1 cellular context compared by ENCODE assay signal in the genomic region with DNA sequence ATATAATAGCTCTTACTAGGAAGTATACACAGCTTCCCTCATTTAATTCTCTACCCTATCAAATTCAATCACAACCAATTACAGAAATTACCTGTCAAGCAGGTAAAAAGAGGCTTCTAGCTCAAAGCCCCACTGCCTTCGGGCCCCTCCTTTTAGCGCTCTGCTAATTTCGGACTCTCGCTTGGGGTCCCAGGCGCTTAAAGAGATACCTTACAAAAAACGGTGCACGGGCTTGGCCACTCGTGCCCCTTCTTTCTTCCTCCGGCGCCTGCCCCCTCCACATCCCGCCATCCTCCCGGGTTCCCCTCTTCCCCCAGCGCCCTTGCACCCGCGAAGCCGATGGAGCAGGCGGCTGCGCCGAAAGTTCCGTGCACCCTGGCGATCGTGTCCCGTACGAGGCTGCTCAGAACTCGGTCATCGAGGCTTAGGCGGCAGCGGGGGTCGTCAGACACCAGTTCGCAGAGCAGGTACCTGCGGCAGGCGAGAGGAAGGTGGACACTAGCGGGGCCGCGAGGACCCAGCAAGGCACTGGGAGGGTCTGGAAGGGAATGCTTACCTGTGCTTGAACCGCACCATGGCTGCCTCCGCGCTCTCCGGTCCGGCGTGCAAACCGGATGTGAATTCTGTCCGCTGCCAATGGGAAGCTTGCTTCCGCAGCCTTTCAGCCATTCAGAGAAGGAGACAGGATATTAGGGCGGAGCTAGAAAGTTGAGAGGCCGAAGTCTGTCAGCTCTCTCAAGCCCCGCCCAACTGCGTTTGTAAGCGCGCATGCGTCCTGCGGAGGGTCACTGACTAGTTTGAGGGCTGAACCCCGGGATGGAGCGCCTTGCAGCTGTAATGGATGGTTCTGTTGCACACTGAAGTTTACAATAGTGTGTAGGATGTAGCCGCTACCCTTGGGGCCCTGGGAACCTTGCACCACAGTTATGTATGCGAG.
TF ChIP-seq lines count a peak whose summit lies in the region.

A gene with protein sequence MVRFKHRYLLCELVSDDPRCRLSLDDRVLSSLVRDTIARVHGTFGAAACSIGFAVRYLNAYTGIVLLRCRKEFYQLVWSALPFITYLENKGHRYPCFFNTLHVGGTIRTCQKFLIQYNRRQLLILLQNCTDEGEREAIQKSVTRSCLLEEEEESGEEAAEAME (minus strand): TSS at position 616 of the 937 bp plus-strand sequence. CDS start 40 bp downstream, at position 576.

TF ChIP-seq in HepG2, 621 proteins besides CTCF, POLR2A, EP300 and RAD21 (continued from another document and continues in another):
- TF ChIP-seq, protein P1, sequence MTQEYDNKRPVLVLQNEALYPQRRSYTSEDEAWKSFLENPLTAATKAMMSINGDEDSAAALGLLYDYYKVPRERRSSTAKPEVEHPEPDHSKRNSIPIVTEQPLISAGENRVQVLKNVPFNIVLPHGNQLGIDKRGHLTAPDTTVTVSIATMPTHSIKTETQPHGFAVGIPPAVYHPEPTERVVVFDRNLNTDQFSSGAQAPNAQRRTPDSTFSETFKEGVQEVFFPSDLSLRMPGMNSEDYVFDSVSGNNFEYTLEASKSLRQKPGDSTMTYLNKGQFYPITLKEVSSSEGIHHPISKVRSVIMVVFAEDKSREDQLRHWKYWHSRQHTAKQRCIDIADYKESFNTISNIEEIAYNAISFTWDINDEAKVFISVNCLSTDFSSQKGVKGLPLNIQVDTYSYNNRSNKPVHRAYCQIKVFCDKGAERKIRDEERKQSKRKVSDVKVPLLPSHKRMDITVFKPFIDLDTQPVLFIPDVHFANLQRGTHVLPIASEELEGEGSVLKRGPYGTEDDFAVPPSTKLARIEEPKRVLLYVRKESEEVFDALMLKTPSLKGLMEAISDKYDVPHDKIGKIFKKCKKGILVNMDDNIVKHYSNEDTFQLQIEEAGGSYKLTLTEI (CRISPR knock-in tag; conservative IDR thresholded peaks at IDR 0.05) = no peak
- TF ChIP-seq TARDBP (CRISPR knock-in tag; IDR thresholded peaks at IDR 0.05) (peak; percentile 52; the same call in 1 of the 2 replicates), ZNF451 (CRISPR knock-in tag; IDR thresholded peaks at IDR 0.05) (no peak), BHLHE40 (IDR thresholded peaks at IDR 0.05; ENCODE audit: low read length) (no peak), ATAD3A (CRISPR knock-in tag; IDR thresholded peaks at IDR 0.05) (no peak), NFE2L2 (IDR thresholded peaks at IDR 0.05; ENCODE audit: low read length) (no peak), HIVEP1 (CRISPR knock-in tag; IDR thresholded peaks at IDR 0.05) (peak; percentile 73; the same call in 1 of the 2 replicates), HNRNPLL (IDR thresholded peaks at IDR 0.05; ENCODE audit: low read depth, low read length, poor library complexity, severe bottlenecking) (peak; percentile 74), ZFP36 (IDR thresholded peaks at IDR 0.05; ENCODE audit: borderline replicate concordance, low read depth, low read length, partially characterized antibody) (no peak), KDM5B (CRISPR knock-in tag; IDR thresholded peaks at IDR 0.05; ENCODE audit: borderline replicate concordance) (peak; percentile 79; the same call in 1 of the 2 replicates), SMYD3 (CRISPR knock-in tag; IDR thresholded peaks at IDR 0.05) (no peak; the same call in 1 of the 2 replicates), GPN1 (CRISPR knock-in tag; IDR thresholded peaks at IDR 0.05; ENCODE audit: borderline replicate concordance) (no peak), PTBP1 (IDR thresholded peaks at IDR 0.05; ENCODE audit: low read depth, low read length, poor library complexity, severe bottlenecking) (no peak), TBX3 (IDR thresholded peaks at IDR 0.05; ENCODE audit: borderline replicate concordance) (no peak), PCBP1 (IDR thresholded peaks at IDR 0.05; ENCODE audit: borderline replicate concordance, low read depth, low read length) (0 out of 2 replicates have a peak, but pooled peaks have one; percentile 65), ZC3H13 (CRISPR knock-in tag; IDR thresholded peaks at IDR 0.05) (peak; percentile 72; the same call in 1 of the 2 replicates), RORA (CRISPR knock-in tag; IDR thresholded peaks at IDR 0.05) (no peak), FOXC1 (CRISPR knock-in tag; IDR thresholded peaks at IDR 0.05; ENCODE audit: borderline replicate concordance) (0 out of 2 replicates have a peak, but pooled peaks have one; percentile 8), NR1H2 (CRISPR knock-in tag; IDR thresholded peaks at IDR 0.05; ENCODE audit: borderline replicate concordance, low read depth) (no peak), GATAD1 (CRISPR knock-in tag; IDR thresholded peaks at IDR 0.05) (peak; percentile 89), AGO2 (optimal IDR thresholded peaks at IDR 0.05; ENCODE audit: low read depth, low read length) (peak; percentile 96), ZSCAN9 (CRISPR knock-in tag; IDR thresholded peaks at IDR 0.05; ENCODE audit: borderline replicate concordance) (no peak), JUNB (CRISPR knock-in tag; IDR thresholded peaks at IDR 0.05; ENCODE audit: borderline replicate concordance) (no peak), ATF1 (CRISPR knock-in tag; IDR thresholded peaks at IDR 0.05) (no peak), PRPF4 (IDR thresholded peaks at IDR 0.05; ENCODE audit: low read depth, low read length, poor library complexity, severe bottlenecking) (no peak), ZNF441 (CRISPR knock-in tag; IDR thresholded peaks at IDR 0.05; ENCODE audit: borderline replicate concordance) (no peak), ZBTB21 (CRISPR knock-in tag; IDR thresholded peaks at IDR 0.05) (no peak), PRMT3 (CRISPR knock-in tag; IDR thresholded peaks at IDR 0.05; ENCODE audit: borderline replicate concordance, low read depth) (no peak), TCF7L2 (IDR thresholded peaks at IDR 0.05; ENCODE audit: low read depth, low read length) (no peak), ZNF501 (CRISPR knock-in tag; IDR thresholded peaks at IDR 0.05) (peak; percentile 98), IKZF4 (CRISPR knock-in tag; IDR thresholded peaks at IDR 0.05; ENCODE audit: borderline replicate concordance, low read depth, not compliant biosample characterization) (peak; percentile 25), MIER3 (CRISPR knock-in tag; IDR thresholded peaks at IDR 0.05; ENCODE audit: borderline replicate concordance) (no peak), ZNF567 (CRISPR knock-in tag; IDR thresholded peaks at IDR 0.05; ENCODE audit: borderline replicate concordance) (0 out of 2 replicates have a peak, but pooled peaks have one; percentile 48), ZNF816 (CRISPR knock-in tag; IDR thresholded peaks at IDR 0.05; ENCODE audit: borderline replicate concordance) (no peak), SMC3 (IDR thresholded peaks at IDR 0.05; ENCODE audit: low read length) (no peak), MYNN (CRISPR knock-in tag; IDR thresholded peaks at IDR 0.05; ENCODE audit: low read depth) (no peak), ZFAT (CRISPR knock-in tag; conservative IDR thresholded peaks at IDR 0.05) (no peak), ZNF775 (CRISPR knock-in tag; IDR thresholded peaks at IDR 0.05; ENCODE audit: borderline replicate concordance) (no peak)
- TF ChIP-seq, protein P2, sequence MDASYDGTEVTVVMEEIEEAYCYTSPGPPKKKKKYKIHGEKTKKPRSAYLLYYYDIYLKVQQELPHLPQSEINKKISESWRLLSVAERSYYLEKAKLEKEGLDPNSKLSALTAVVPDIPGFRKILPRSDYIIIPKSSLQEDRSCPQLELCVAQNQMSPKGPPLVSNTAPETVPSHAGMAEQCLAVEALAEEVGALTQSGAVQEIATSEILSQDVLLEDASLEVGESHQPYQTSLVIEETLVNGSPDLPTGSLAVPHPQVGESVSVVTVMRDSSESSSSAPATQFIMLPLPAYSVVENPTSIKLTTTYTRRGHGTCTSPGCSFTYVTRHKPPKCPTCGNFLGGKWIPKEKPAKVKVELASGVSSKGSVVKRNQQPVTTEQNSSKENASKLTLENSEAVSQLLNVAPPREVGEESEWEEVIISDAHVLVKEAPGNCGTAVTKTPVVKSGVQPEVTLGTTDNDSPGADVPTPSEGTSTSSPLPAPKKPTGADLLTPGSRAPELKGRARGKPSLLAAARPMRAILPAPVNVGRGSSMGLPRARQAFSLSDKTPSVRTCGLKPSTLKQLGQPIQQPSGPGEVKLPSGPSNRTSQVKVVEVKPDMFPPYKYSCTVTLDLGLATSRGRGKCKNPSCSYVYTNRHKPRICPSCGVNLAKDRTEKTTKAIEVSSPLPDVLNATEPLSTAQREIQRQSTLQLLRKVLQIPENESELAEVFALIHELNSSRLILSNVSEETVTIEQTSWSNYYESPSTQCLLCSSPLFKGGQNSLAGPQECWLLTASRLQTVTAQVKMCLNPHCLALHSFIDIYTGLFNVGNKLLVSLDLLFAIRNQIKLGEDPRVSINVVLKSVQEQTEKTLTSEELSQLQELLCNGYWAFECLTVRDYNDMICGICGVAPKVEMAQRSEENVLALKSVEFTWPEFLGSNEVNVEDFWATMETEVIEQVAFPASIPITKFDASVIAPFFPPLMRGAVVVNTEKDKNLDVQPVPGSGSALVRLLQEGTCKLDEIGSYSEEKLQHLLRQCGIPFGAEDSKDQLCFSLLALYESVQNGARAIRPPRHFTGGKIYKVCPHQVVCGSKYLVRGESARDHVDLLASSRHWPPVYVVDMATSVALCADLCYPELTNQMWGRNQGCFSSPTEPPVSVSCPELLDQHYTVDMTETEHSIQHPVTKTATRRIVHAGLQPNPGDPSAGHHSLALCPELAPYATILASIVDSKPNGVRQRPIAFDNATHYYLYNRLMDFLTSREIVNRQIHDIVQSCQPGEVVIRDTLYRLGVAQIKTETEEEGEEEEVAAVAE (CRISPR knock-in tag; IDR thresholded peaks at IDR 0.05; ENCODE audit: borderline replicate concordance) = no peak
- TF ChIP-seq, protein P3, sequence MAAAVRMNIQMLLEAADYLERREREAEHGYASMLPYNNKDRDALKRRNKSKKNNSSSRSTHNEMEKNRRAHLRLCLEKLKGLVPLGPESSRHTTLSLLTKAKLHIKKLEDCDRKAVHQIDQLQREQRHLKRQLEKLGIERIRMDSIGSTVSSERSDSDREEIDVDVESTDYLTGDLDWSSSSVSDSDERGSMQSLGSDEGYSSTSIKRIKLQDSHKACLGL (CRISPR knock-in tag; IDR thresholded peaks at IDR 0.05) = no peak; the same call in 1 of the 2 replicates
- TF ChIP-seq, protein P4, sequence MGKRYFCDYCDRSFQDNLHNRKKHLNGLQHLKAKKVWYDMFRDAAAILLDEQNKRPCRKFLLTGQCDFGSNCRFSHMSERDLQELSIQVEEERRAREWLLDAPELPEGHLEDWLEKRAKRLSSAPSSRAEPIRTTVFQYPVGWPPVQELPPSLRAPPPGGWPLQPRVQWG (CRISPR knock-in tag; IDR thresholded peaks at IDR 0.05; ENCODE audit: borderline replicate concordance, low read depth) = no peak
- TF ChIP-seq, protein P5, sequence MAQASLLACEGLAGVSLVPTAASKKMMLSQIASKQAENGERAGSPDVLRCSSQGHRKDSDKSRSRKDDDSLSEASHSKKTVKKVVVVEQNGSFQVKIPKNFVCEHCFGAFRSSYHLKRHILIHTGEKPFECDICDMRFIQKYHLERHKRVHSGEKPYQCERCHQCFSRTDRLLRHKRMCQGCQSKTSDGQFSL (CRISPR knock-in tag; IDR thresholded peaks at IDR 0.05) = no peak
- TF ChIP-seq, protein P6, sequence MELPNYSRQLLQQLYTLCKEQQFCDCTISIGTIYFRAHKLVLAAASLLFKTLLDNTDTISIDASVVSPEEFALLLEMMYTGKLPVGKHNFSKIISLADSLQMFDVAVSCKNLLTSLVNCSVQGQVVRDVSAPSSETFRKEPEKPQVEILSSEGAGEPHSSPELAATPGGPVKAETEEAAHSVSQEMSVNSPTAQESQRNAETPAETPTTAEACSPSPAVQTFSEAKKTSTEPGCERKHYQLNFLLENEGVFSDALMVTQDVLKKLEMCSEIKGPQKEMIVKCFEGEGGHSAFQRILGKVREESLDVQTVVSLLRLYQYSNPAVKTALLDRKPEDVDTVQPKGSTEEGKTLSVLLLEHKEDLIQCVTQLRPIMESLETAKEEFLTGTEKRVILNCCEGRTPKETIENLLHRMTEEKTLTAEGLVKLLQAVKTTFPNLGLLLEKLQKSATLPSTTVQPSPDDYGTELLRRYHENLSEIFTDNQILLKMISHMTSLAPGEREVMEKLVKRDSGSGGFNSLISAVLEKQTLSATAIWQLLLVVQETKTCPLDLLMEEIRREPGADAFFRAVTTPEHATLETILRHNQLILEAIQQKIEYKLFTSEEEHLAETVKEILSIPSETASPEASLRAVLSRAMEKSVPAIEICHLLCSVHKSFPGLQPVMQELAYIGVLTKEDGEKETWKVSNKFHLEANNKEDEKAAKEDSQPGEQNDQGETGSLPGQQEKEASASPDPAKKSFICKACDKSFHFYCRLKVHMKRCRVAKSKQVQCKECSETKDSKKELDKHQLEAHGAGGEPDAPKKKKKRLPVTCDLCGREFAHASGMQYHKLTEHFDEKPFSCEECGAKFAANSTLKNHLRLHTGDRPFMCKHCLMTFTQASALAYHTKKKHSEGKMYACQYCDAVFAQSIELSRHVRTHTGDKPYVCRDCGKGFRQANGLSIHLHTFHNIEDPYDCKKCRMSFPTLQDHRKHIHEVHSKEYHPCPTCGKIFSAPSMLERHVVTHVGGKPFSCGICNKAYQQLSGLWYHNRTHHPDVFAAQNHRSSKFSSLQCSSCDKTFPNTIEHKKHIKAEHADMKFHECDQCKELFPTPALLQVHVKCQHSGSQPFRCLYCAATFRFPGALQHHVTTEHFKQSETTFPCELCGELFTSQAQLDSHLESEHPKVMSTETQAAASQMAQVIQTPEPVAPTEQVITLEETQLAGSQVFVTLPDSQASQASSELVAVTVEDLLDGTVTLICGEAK (IDR thresholded peaks at IDR 0.05) = no peak
- TF ChIP-seq, protein P6 (CRISPR knock-in tag; IDR thresholded peaks at IDR 0.05) = no peak
